ENCODE assay signal across 1 cellular context in genomic region chr20:34534391-34535165, GRCh38.
TF ChIP-seq lines count a peak whose summit lies in the region.

No MANE protein-coding gene starts in this region.

TF ChIP-seq in WTC11, 78 proteins besides CTCF, POLR2A, EP300 and RAD21 (continued from another document):
- TF ChIP-seq ATF2 (CRISPR knock-in tag; IDR thresholded peaks at IDR 0.05; ENCODE audit: borderline replicate concordance, low read depth): no peak
- TF ChIP-seq PREB (CRISPR knock-in tag; IDR thresholded peaks at IDR 0.05; ENCODE audit: borderline replicate concordance): no peak
- TF ChIP-seq NR2C2 (CRISPR knock-in tag; IDR thresholded peaks at IDR 0.05): no peak
- no peak for TF ChIP-seq ARID4B (CRISPR knock-in tag; IDR thresholded peaks at IDR 0.05; ENCODE audit: borderline replicate concordance)
- TF ChIP-seq KAT7 (CRISPR knock-in tag; IDR thresholded peaks at IDR 0.05; ENCODE audit: borderline replicate concordance): no peak
- TF ChIP-seq CREB1 (CRISPR knock-in tag; IDR thresholded peaks at IDR 0.05): no peak
- TF ChIP-seq GTF2I (CRISPR knock-in tag; conservative IDR thresholded peaks at IDR 0.05): no peak
- no peak for TF ChIP-seq IRF2 (CRISPR knock-in tag; IDR thresholded peaks at IDR 0.05; ENCODE audit: borderline replicate concordance, low read depth)
- no peak for TF ChIP-seq ZNF512 (CRISPR knock-in tag; IDR thresholded peaks at IDR 0.05; ENCODE audit: borderline replicate concordance)
- no peak for TF ChIP-seq ZNF425 (CRISPR knock-in tag; conservative IDR thresholded peaks at IDR 0.05)
- TF ChIP-seq ZNF532 (CRISPR knock-in tag; IDR thresholded peaks at IDR 0.05; ENCODE audit: borderline replicate concordance): no peak
